6 cellular contexts compared by ENCODE assay signal in genomic region chr19:38375748-38376147, GRCh38. TPM values are rescaled to one million over a fixed set of nuclear protein-coding genes. Genes with fewer than 3 reads are reported as not detected.
DNase-seq lines count a peak whose midpoint lies in the region; ATAC-seq and TF ChIP-seq lines count a peak whose summit lies in the region.

No MANE protein-coding gene starts in this region.

- H3K27me3 Mint-ChIP-seq in activated T-helper 17 cell treated with anti-CD3 and anti-CD28 coated beads, Interleukin-2, amount 50 U/mL, for 72 hours = no peaks in the 10 kb centered on the region

- no peak overlapping the region for H2BK120ac ChIP-seq in mesendoderm (ENCODE audit: low read depth, low read length)

- H2AK5ac ChIP-seq in mesendoderm (ENCODE audit: low read length) = no peak overlapping the region

- H3K23ac ChIP-seq in mesendoderm (ENCODE audit: low read length) = no peak overlapping the region

- H3K9me3 ChIP-seq in DND-41 (ENCODE audit: insufficient read depth, low read length, severe bottlenecking) = no peaks in the 10 kb centered on the region

- peaks cover 17% of the 10 kb centered on the region for H3K4me1 Mint-ChIP-seq in activated T-helper 17 cell treated with anti-CD3 and anti-CD28 coated beads, Interleukin-2, amount 50 U/mL, for 72 hours

- peak overlapping the region; percentile 83 for H3K56ac ChIP-seq in mesendoderm (ENCODE audit: low read length)

- H3K79me2 ChIP-seq in DND-41 (ENCODE audit: insufficient read depth, low read length) (peaks cover 48% of the 10 kb centered on the region), mesendoderm (ENCODE audit: control insufficient read depth, insufficient read depth, low read length) (peaks cover 19% of the 10 kb centered on the region)

- H3K27me3 ChIP-seq in DND-41 (ENCODE audit: insufficient read depth, low read length, poor library complexity) (no peaks in the 10 kb centered on the region), mesendoderm (ENCODE audit: insufficient read depth, low read length, poor library complexity) (no peaks in the 10 kb centered on the region)

- peak overlapping the region; percentile 91 for H3K9ac ChIP-seq in DND-41 (ENCODE audit: low read depth, low read length)
- H3K9ac ChIP-seq in mesendoderm (ENCODE audit: low read length) = peak overlapping the region; percentile 75

- peaks cover 33% of the 10 kb centered on the region for H4K20me1 ChIP-seq in DND-41 (ENCODE audit: insufficient read depth, low read length)

- no peak overlapping the region for H3K18ac ChIP-seq in mesendoderm (ENCODE audit: low read length)

- no peaks in the 10 kb centered on the region for H3K9me3 Mint-ChIP-seq in activated T-helper 17 cell treated with anti-CD3 and anti-CD28 coated beads, Interleukin-2, amount 50 U/mL, for 72 hours

- no peak overlapping the region for H4K8ac ChIP-seq in mesendoderm (ENCODE audit: low read depth, low read length)

- H3K4me2 ChIP-seq in DND-41 (ENCODE audit: insufficient read depth, low read length) (peak overlapping the region; percentile 93), mesendoderm (ENCODE audit: low read length) (peak overlapping the region; percentile 35)

- DNase-seq in DND-41 (no peak), mesendoderm (no peak), NCI-H226 (no peak)
- DNase-seq in stimulated activated CD4-positive, alpha-beta T cell treated with anti-CD3 and anti-CD28 coated beads, Interleukin-4, amount 100 ng/mL, for 4 hours = no peak

- H3K4me3 Mint-ChIP-seq in activated T-helper 17 cell treated with anti-CD3 and anti-CD28 coated beads, Interleukin-2, amount 50 U/mL, for 72 hours = peak overlapping the region; percentile 100

- H3K27ac ChIP-seq in DND-41 (ENCODE audit: low read length) (peak overlapping the region; percentile 90), mesendoderm (ENCODE audit: low read depth, low read length) (no peak overlapping the region)

- H4K5ac ChIP-seq in mesendoderm (ENCODE audit: low read length) = no peak overlapping the region

- peaks cover 63% of the 10 kb centered on the region for H3K36me3 Mint-ChIP-seq in activated T-helper 17 cell treated with anti-CD3 and anti-CD28 coated beads, Interleukin-2, amount 50 U/mL, for 72 hours (ENCODE audit: low read depth)

- H3K4ac ChIP-seq in mesendoderm (ENCODE audit: low read depth, low read length) = no peak overlapping the region

- H3K4me3 ChIP-seq in DND-41 (ENCODE audit: low read depth in 1 of 2, low read length in 2 of 2) (peak overlapping the region; percentile 91 to 94), mesendoderm (ENCODE audit: low read length) (peak overlapping the region; percentile 82)

- H3K27ac Mint-ChIP-seq in activated T-helper 17 cell treated with anti-CD3 and anti-CD28 coated beads, Interleukin-2, amount 50 U/mL, for 72 hours = peak overlapping the region; percentile 100

- WGBS in mesendoderm (ENCODE audit: extremely low coverage, insufficient coverage, low lambda C conversion rate) = no CpG with 5 or more reads among the region's 5 CpGs

- H2BK5ac ChIP-seq in mesendoderm (ENCODE audit: low read length) = no peak overlapping the region

- H3K79me1 ChIP-seq in mesendoderm (ENCODE audit: low read length) = peaks cover 13% of the 10 kb centered on the region

- TF ChIP-seq CTCF in DND-41 (IDR thresholded peaks at IDR 0.05; ENCODE audit: borderline replicate concordance, extremely low read depth, low read length, poor library complexity, severe bottlenecking) = no peak

- H3K4me1 ChIP-seq in DND-41 (ENCODE audit: insufficient read depth, low read length) (peaks cover 26% of the 10 kb centered on the region), mesendoderm (ENCODE audit: control insufficient read depth, low read depth, low read length) (no peaks in the 10 kb centered on the region)

- ATAC-seq in DND-41 (ENCODE audit: insufficient read depth, low read depth) (no peak), HG02973 (IDR thresholded peaks at IDR 0.05; ENCODE audit: unreplicated experiment) (no peak)
- no peak for ATAC-seq in activated T-helper 17 cell treated with anti-CD3 and anti-CD28 coated beads, Interleukin-2, amount 50 U/mL, for 72 hours (replicated peaks)

- H2BK15ac ChIP-seq in mesendoderm (replicated peaks; ENCODE audit: low read depth) = no peak overlapping the region

- H3K36me3 ChIP-seq in DND-41 (ENCODE audit: insufficient read depth, low read length) (peaks cover 48% of the 10 kb centered on the region), mesendoderm (ENCODE audit: control insufficient read depth, insufficient read depth, low read length) (peaks cover 2% of the 10 kb centered on the region)

- H2AFZ ChIP-seq in DND-41 (ENCODE audit: low read depth, low read length) = no peak overlapping the region

RNA-seq across cellular contexts. Expression of gene PSMD8, which starts 1.4 kb away (rescaled TPM):
- total RNA-seq in activated T-helper 17 cell treated with anti-CD3 and anti-CD28 coated beads, Interleukin-2, amount 50 U/mL, for 72 hours = 100 to 1,000 TPM; 166 to 242 TPM
- 175 TPM for polyA plus RNA-seq in mesendoderm (2013, experiment 1 of 2)
- 175 TPM for polyA plus RNA-seq in mesendoderm (2013, experiment 2 of 2)

RNA-seq across cellular contexts. Expression of gene GGN, which starts 12.1 kb away (rescaled TPM):
- under 1 TPM in 1 of 2 donors, not detected in 1; 0.95 TPM for total RNA-seq in activated T-helper 17 cell treated with anti-CD3 and anti-CD28 coated beads, Interleukin-2, amount 50 U/mL, for 72 hours
- 0.56 TPM for polyA plus RNA-seq in mesendoderm (2013, experiment 1 of 2)
- polyA plus RNA-seq in mesendoderm (2013, experiment 2 of 2) = 0.35 TPM

RNA-seq across cellular contexts. Expression of gene SPRED3, which starts 12.7 kb away (rescaled TPM):
- total RNA-seq in activated T-helper 17 cell treated with anti-CD3 and anti-CD28 coated beads, Interleukin-2, amount 50 U/mL, for 72 hours = 10 to 100 TPM in 1 of 2 donors, 1 to 10 TPM in 1; 1.8 to 14.4 TPM
- 2.1 TPM for polyA plus RNA-seq in mesendoderm (2013, experiment 1 of 2)
- 2.1 TPM for polyA plus RNA-seq in mesendoderm (2013, experiment 2 of 2)

RNA-seq across cellular contexts. Expression of gene FAM98C, which starts 27.1 kb away (rescaled TPM):
- 10 to 100 TPM; 26.1 to 63.0 TPM for total RNA-seq in activated T-helper 17 cell treated with anti-CD3 and anti-CD28 coated beads, Interleukin-2, amount 50 U/mL, for 72 hours
- 2.2 TPM for polyA plus RNA-seq in mesendoderm (2013, experiment 1 of 2)
- 2.6 TPM for polyA plus RNA-seq in mesendoderm (2013, experiment 2 of 2)

RNA-seq across cellular contexts. Expression of gene CATSPERG, which starts 40.1 kb away (rescaled TPM):
- total RNA-seq in activated T-helper 17 cell treated with anti-CD3 and anti-CD28 coated beads, Interleukin-2, amount 50 U/mL, for 72 hours = 10 to 100 TPM in 1 of 2 donors, 1 to 10 TPM in 1; 5.0 to 15.2 TPM
- polyA plus RNA-seq in mesendoderm (2013, experiment 1 of 2) = 0.07 TPM
- 0.20 TPM for polyA plus RNA-seq in mesendoderm (2013, experiment 2 of 2)
